22 cellular contexts compared by ENCODE assay signal in genomic region chr14:35847636-35848035, GRCh38.
"Had no signal": no experiment of that assay in that cellular context is flagged by ENCODE, and none has a peak within 500 bp of the region (broad histone marks: within the 10 kb centered on the region; RNA-seq: fewer than 3 reads in every experiment).

No MANE protein-coding gene starts in this region.

- ATAC-seq: heart right ventricle; left cardiac atrium; natural killer cell treated with Interleukin-12 subunit alpha and Interleukin-12 subunit beta and Interleukin-15 and Interleukin-18, amount 100 ng/mL, for 72 hours had no signal

- H3K27ac ChIP-seq: breast epithelium, dorsolateral prefrontal cortex, epithelial cell of prostate, heart right ventricle, right atrium auricular region, thoracic aorta had no signal

- H3K27ac Mint-ChIP-seq: activated CD4-positive, alpha-beta memory T cell treated with anti-CD3 and anti-CD28 coated beads for 36 hours; activated naive CD8-positive, alpha-beta T cell treated with anti-CD3 and anti-CD28 coated beads for 36 hours; memory B cell; natural killer cell treated with Interleukin-12 subunit alpha and Interleukin-12 subunit beta and Interleukin-15 and Interleukin-18, amount 100 ng/mL, for 72 hours; progenitor cell of endocrine pancreas; type B pancreatic cell had no signal

- H3K9me3 ChIP-seq: thoracic aorta had no signal

- H3K4me3 ChIP-seq: breast epithelium, dorsolateral prefrontal cortex, heart right ventricle, right atrium auricular region, thoracic aorta had no signal

- DNase-seq: activated CD4-positive, alpha-beta memory T cell treated with anti-CD3 and anti-CD28 coated beads for 36 hours; activated CD4-positive, alpha-beta T cell treated with anti-CD3 and anti-CD28 coated beads for 48 hours; activated CD4-positive, CD25-positive, alpha-beta regulatory T cell; activated naive CD4-positive, alpha-beta T cell treated with Interleukin-2 at 50 U/mL for 16 hours; activated naive CD8-positive, alpha-beta T cell treated with anti-CD3 and anti-CD28 coated beads for 36 hours; activated T-cell treated with anti-CD3 and anti-CD28 coated beads, Interleukin-2, amount 50 U/mL, for 48 hours; dorsolateral prefrontal cortex; heart right ventricle; islet precursor cell; left cardiac atrium; stimulated activated CD4-positive, alpha-beta T cell treated with anti-CD3 and anti-CD28 coated beads, Interleukin-4, amount 100 ng/mL, for 24 hours; stimulated activated naive CD4-positive, alpha-beta T cell treated with Interleukin-2 at 50 U/mL for 16 hours; T-helper 9 cell had no signal

- H3K4me1 ChIP-seq: breast epithelium, heart right ventricle, right atrium auricular region had no signal

- H3K4me3 Mint-ChIP-seq: activated CD4-positive, alpha-beta memory T cell treated with anti-CD3 and anti-CD28 coated beads for 36 hours; activated naive CD8-positive, alpha-beta T cell treated with anti-CD3 and anti-CD28 coated beads for 36 hours; central memory CD8-positive, alpha-beta T cell; memory B cell; natural killer cell treated with Interleukin-12 subunit alpha and Interleukin-12 subunit beta and Interleukin-15 and Interleukin-18, amount 100 ng/mL, for 72 hours; type B pancreatic cell had no signal

- H3K4me1 Mint-ChIP-seq: activated naive CD8-positive, alpha-beta T cell treated with anti-CD3 and anti-CD28 coated beads for 36 hours; central memory CD8-positive, alpha-beta T cell; memory B cell had no signal

- H3K27me3 Mint-ChIP-seq: activated CD4-positive, alpha-beta memory T cell treated with anti-CD3 and anti-CD28 coated beads for 36 hours; activated naive CD8-positive, alpha-beta T cell treated with anti-CD3 and anti-CD28 coated beads for 36 hours; central memory CD8-positive, alpha-beta T cell; memory B cell; natural killer cell treated with Interleukin-12 subunit alpha and Interleukin-12 subunit beta and Interleukin-15 and Interleukin-18, amount 100 ng/mL, for 72 hours; progenitor cell of endocrine pancreas; type B pancreatic cell had no signal

- H3K36me3 ChIP-seq: breast epithelium had no signal
